Comparison of ENCODE assay signal across 1 cellular context in the genomic region with DNA sequence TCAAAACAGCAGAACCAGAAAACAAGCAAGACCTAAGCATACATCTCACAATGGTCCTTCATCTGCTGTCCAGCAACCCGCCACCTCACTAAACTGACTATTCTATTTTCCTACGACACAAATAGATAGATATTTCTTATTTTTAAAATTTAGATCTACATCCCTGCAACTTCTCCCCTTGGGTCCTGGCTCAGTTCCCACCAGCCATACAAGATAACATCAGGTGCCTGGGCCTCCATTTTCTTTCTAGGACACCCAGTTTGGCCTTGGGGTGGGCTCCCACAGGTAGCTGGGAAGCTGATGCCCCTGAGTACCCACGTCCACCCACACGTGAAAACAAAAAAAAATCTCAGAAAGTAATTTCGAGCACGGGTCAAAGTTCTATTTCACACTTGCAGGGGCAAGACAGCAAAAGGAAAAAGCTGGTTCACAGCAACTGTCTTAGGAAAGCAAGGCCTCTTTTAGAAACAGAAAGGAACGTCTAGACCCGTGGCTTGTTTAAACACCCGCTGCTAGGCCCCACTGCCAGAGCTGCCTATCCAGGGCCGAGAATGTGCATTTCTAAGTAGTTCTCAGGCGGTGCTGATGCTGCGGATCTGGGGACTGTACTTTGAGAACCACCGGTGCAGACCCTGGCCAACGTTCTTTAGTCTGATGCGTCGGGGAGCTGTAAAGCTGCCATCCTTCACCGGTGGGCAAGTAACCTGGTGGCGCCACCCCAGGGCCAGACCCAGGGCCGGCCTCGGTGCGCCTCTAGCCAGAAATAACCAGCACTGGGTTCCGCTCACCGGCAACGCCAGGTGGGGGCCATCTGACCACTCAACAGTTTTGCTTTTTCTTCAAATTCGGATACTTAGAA.
TF ChIP-seq lines count a peak whose summit lies in the region.

No MANE protein-coding gene starts in this region.

TF ChIP-seq in GM12878, 131 proteins besides CTCF, POLR2A, EP300 and RAD21 (continued from another document):
- TF ChIP-seq, protein P1, sequence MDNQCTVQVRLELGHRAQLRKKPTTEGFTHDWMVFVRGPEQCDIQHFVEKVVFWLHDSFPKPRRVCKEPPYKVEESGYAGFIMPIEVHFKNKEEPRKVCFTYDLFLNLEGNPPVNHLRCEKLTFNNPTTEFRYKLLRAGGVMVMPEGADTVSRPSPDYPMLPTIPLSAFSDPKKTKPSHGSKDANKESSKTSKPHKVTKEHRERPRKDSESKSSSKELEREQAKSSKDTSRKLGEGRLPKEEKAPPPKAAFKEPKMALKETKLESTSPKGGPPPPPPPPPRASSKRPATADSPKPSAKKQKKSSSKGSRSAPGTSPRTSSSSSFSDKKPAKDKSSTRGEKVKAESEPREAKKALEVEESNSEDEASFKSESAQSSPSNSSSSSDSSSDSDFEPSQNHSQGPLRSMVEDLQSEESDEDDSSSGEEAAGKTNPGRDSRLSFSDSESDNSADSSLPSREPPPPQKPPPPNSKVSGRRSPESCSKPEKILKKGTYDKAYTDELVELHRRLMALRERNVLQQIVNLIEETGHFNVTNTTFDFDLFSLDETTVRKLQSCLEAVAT (IDR thresholded peaks at IDR 0.05) = 0 out of 2 replicates have a peak, but pooled peaks have one; percentile 24
- TF ChIP-seq FOXK2 (IDR thresholded peaks at IDR 0.05) (peak; percentile 57; the same call in 1 of the 2 replicates), RCOR1 (conservative IDR thresholded peaks at IDR 0.05; ENCODE audit: low read depth, low read length) (no peak), ASH2L (IDR thresholded peaks at IDR 0.05; ENCODE audit: borderline replicate concordance, low read depth) (0 out of 2 replicates have a peak, but pooled peaks have one; percentile 33)
- TF ChIP-seq, protein P2, sequence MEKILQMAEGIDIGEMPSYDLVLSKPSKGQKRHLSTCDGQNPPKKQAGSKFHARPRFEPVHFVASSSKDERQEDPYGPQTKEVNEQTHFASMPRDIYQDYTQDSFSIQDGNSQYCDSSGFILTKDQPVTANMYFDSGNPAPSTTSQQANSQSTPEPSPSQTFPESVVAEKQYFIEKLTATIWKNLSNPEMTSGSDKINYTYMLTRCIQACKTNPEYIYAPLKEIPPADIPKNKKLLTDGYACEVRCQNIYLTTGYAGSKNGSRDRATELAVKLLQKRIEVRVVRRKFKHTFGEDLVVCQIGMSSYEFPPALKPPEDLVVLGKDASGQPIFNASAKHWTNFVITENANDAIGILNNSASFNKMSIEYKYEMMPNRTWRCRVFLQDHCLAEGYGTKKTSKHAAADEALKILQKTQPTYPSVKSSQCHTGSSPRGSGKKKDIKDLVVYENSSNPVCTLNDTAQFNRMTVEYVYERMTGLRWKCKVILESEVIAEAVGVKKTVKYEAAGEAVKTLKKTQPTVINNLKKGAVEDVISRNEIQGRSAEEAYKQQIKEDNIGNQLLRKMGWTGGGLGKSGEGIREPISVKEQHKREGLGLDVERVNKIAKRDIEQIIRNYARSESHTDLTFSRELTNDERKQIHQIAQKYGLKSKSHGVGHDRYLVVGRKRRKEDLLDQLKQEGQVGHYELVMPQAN (conservative IDR thresholded peaks at IDR 0.05) = 0 out of 2 replicates have a peak, but pooled peaks have one; percentile 63
TF ChIP-seq in GM12878: peak in this region for 6.
